ENCODE assay signal across 1 cellular context in genomic region chr16:70800798-70801480, GRCh38.
A peak's percentile ranks its signal among the peaks of the same experiment; 100 is the strongest.
TF ChIP-seq lines count a peak whose summit lies in the region.

Gene VAC14 (minus strand): TSS chr16:70801158. CDS start chr16:70800900, 258 bp downstream.

TF ChIP-seq in GM23338, 12 proteins besides CTCF, POLR2A, EP300 and RAD21:
- TF ChIP-seq ZNF331 (CRISPR knock-in tag; IDR thresholded peaks at IDR 0.05; ENCODE audit: low read depth), result no peak
- no peak for TF ChIP-seq ZNF114 (CRISPR knock-in tag; IDR thresholded peaks at IDR 0.05)
- TF ChIP-seq STAT1 (IDR thresholded peaks at IDR 0.05; ENCODE audit: unreplicated experiment), result no peak
- no peak for TF ChIP-seq NANOG (IDR thresholded peaks at IDR 0.05; ENCODE audit: borderline replicate concordance)
- peak; percentile 57; the same call in 1 of the 2 replicates for TF ChIP-seq CREB1 (CRISPR knock-in tag; IDR thresholded peaks at IDR 0.05; ENCODE audit: low read depth)
- TF ChIP-seq POLR2AphosphoS5 (IDR thresholded peaks at IDR 0.05; ENCODE audit: low read depth), result peak; percentile 97
- TF ChIP-seq ETS1 (IDR thresholded peaks at IDR 0.05), result peak; percentile 58; the same call in 1 of the 2 replicates
